10 cellular contexts compared by ENCODE assay signal in genomic region chr3:117873236-117873635, GRCh38.
A peak's percentile ranks its signal among the peaks of the same experiment; 100 is the strongest.
DNase-seq lines count a peak whose midpoint lies in the region; ATAC-seq, FAIRE-seq and TF ChIP-seq lines count a peak whose summit lies in the region.
"Had no signal": no experiment of that assay in that cellular context is flagged by ENCODE, and none has a peak within 500 bp of the region (broad histone marks: within the 10 kb centered on the region; RNA-seq: fewer than 3 reads in every experiment).

No MANE protein-coding gene starts in this region.

- WGBS in pancreas, 2 donors, result 22 to 25% methylated on average over 3 of the region's 3 CpGs

- no peak for FAIRE-seq in pancreas (lab: Jason Lieb, UNC)

- H3K9me3 ChIP-seq in cardiac muscle cell (ENCODE audit: low read depth), result no peaks in the 10 kb centered on the region
- no peaks in the 10 kb centered on the region for H3K9me3 ChIP-seq in pancreas

- DNase-seq in DMS79 (lab: John Stamatoyannopoulos, UW), result peak; percentile 76
- DNase-seq in NCI-H69 (lab: John Stamatoyannopoulos, UW), result peak; percentile 19
- DNase-seq in cardiac muscle cell (ENCODE audit: low read depth in 1 of 2, low spot score in 1 of 2), result peak; percentile 10 to 58
- DNase-seq in pancreas, result peak in 4 of 6 donors; percentile 17 to 52 (median 21)
- no peak for DNase-seq in stimulated activated CD8-positive, alpha-beta memory T cell treated with anti-CD3 and anti-CD28 coated beads, Interleukin-4, amount 100 ng/mL, for 48 hours
- no peak for DNase-seq in activated CD8-positive, alpha-beta memory T cell treated with anti-CD3 and anti-CD28 coated beads, Interleukin-2, amount 50 U/mL, for 48 hours
- no peak for DNase-seq in NK-92 treated with Interleukin-12 subunit alpha and Interleukin-12 subunit beta, amount 100 ng/mL, for 24 hours (lab: John Stamatoyannopoulos, UW)
- no peak for DNase-seq in activated naive CD4-positive, alpha-beta T cell (lab: John Stamatoyannopoulos, UW)
- DNase-seq: PC-9 had no signal

- H3K4me1 ChIP-seq in cardiac muscle cell (ENCODE audit: low read depth) (no peaks in the 10 kb centered on the region), pancreas (peaks cover 0 to 19% (median 0%) of the 10 kb centered on the region in 3 donors)

- H3K36me3 ChIP-seq in cardiac muscle cell, result no peaks in the 10 kb centered on the region
- no peaks in the 10 kb centered on the region for H3K36me3 ChIP-seq in pancreas

- H3K27me3 ChIP-seq in cardiac muscle cell, result no peaks in the 10 kb centered on the region
- H3K27me3 ChIP-seq in pancreas, result no peaks in the 10 kb centered on the region

- intact Hi-C loops in pancreas (cut with DNase I), result no loop called here

- H3K27ac ChIP-seq in cardiac muscle cell, result no peak overlapping the region
- no peak overlapping the region for H3K27ac ChIP-seq in pancreas
- H3K27ac ChIP-seq: PC-9 had no signal

- H3K4me3 ChIP-seq in cardiac muscle cell (no peak overlapping the region), pancreas (no peak overlapping the region)
- H3K4me3 ChIP-seq: PC-9 had no signal

- TF ChIP-seq CTCF in cardiac muscle cell (IDR thresholded peaks at IDR 0.05; ENCODE audit: low read depth, low read length) (no peak), pancreas (IDR thresholded peaks at IDR 0.05) (no peak)

- ATAC-seq in pancreas, result peak; percentile 59 to 79 (median 67)
- ATAC-seq: natural killer cell treated with Interleukin-12 subunit alpha and Interleukin-12 subunit beta and Interleukin-15 and Interleukin-18, amount 100 ng/mL, for 72 hours had no signal

Comparison
In these comparisons a context has a peak if more than half of its experiments do, and no peak if none do; other contexts are left out.
1. DNase-seq: peak in DMS79 (single experiment), NCI-H69 (single experiment), cardiac muscle cell (2 of 2) and pancreas (4 of 6); none in stimulated activated CD8-positive, alpha-beta memory T cell treated with anti-CD3 and anti-CD28 coated beads, Interleukin-4, amount 100 ng/mL, for 48 hours (single experiment), activated CD8-positive, alpha-beta memory T cell treated with anti-CD3 and anti-CD28 coated beads, Interleukin-2, amount 50 U/mL, for 48 hours (single experiment), NK-92 treated with Interleukin-12 subunit alpha and Interleukin-12 subunit beta, amount 100 ng/mL, for 24 hours (single experiment) and activated naive CD4-positive, alpha-beta T cell (0 of 4).